In the genomic region with DNA sequence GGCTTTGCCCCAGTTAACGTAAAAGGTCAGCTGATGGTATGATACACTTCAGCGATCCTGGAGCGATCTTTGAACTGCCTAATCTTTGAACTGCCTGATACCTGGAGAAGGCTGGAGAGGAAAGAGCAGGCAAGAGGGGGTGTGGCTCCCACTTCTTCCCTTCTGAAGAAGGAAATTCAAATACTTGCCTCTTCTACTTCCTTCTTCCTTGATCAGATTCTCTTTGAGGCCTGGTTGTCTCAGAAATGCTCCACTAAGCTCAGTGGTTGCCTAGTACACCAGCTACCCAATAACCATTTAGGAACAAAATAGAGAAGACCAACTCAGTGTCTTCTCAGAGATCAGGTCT, we compare ENCODE assay signal across 1 cellular context.
TF ChIP-seq lines count a peak whose summit lies in the region.

No MANE protein-coding gene starts in this region.

TF ChIP-seq in HepG2, 621 proteins besides CTCF, POLR2A, EP300 and RAD21 (continued from another document):
- no peak for TF ChIP-seq ZZZ3 (CRISPR knock-in tag; IDR thresholded peaks at IDR 0.05; ENCODE audit: borderline replicate concordance)
- 0 out of 2 replicates have a peak, but pooled peaks have one; percentile 53 for TF ChIP-seq SIN3A (IDR thresholded peaks at IDR 0.05; ENCODE audit: borderline replicate concordance, low read depth, low read length)
- peak; percentile 57 for TF ChIP-seq ZNF781 (CRISPR knock-in tag; IDR thresholded peaks at IDR 0.05; ENCODE audit: borderline replicate concordance, not compliant biosample characterization)
- 0 out of 2 replicates have a peak, but pooled peaks have one; percentile 1 for TF ChIP-seq ZSCAN30 (CRISPR knock-in tag; IDR thresholded peaks at IDR 0.05)
- TF ChIP-seq MXD4 (CRISPR knock-in tag; IDR thresholded peaks at IDR 0.05), result no peak
